1 cellular context compared by ENCODE assay signal in genomic region chr13:30408319-30409101, GRCh38.
TF ChIP-seq lines count a peak whose summit lies in the region.

No MANE protein-coding gene starts in this region.

TF ChIP-seq in K562, 482 proteins besides CTCF, POLR2A, EP300 and RAD21 (continued from another document):
- TF ChIP-seq TEAD4 (IDR thresholded peaks at IDR 0.05; ENCODE audit: low read length) (0 out of 2 replicates have a peak, but pooled peaks have one; percentile 15), TEAD4 (CRISPR knock-in tag; IDR thresholded peaks at IDR 0.05; ENCODE audit: borderline replicate concordance) (peak; percentile 73; the same call in 1 of the 2 replicates), ZNF699 (CRISPR knock-in tag; IDR thresholded peaks at IDR 0.05; ENCODE audit: insufficient replicate concordance) (no peak), NR3C1 (CRISPR knock-in tag; IDR thresholded peaks at IDR 0.05) (peak; percentile 91), RUNX1 (IDR thresholded peaks at IDR 0.05; ENCODE audit: low read depth) (no peak), ZNF740 (CRISPR knock-in tag; IDR thresholded peaks at IDR 0.05) (peak; percentile 44; the same call in 1 of the 2 replicates), ZNF740 (tag; IDR thresholded peaks at IDR 0.05) (no peak), CHD1 (IDR thresholded peaks at IDR 0.05; ENCODE audit: low read length) (no peak)
